8 cellular contexts compared by ENCODE assay signal in genomic region chr3:42804113-42804830, GRCh38. TPM values are rescaled to one million over a fixed set of nuclear protein-coding genes. Genes with fewer than 3 reads are reported as not detected.
DNase-seq lines count a peak whose midpoint lies in the region; ATAC-seq lines count a peak whose summit lies in the region.

Gene HIGD1A, minus strand, starts transcription at chr3:42804490. Its CDS starts 10,237 bp downstream, at chr3:42794253.

- peak within 1 kb of the TSS; percentile 90 for H3K9ac ChIP-seq in BLaER1

- H3K27me3 ChIP-seq in BLaER1 = no peaks in the 10 kb centered on the region

- H3K9me3 Mint-ChIP-seq in activated CD4-positive, alpha-beta T cell treated with anti-CD3 and anti-CD28 coated beads, Interleukin-2, amount 10 ng/mL, durations not matched to agents 7 days and 5 days = no peaks in the 10 kb centered on the region

- H3K4me1 Mint-ChIP-seq in activated CD4-positive, alpha-beta T cell treated with anti-CD3 and anti-CD28 coated beads, Interleukin-2, amount 10 ng/mL, durations not matched to agents 7 days and 5 days = peaks cover 46% of the 10 kb centered on the region

- H3K36me3 Mint-ChIP-seq in activated CD4-positive, alpha-beta T cell treated with anti-CD3 and anti-CD28 coated beads, Interleukin-2, amount 10 ng/mL, durations not matched to agents 7 days and 5 days (ENCODE audit: low read depth) = peaks cover 16% of the 10 kb centered on the region

- H3K4me1 ChIP-seq in BLaER1 = peaks cover 50% of the 10 kb centered on the region

- peak within 1 kb of the TSS; percentile 84 for H3K27ac ChIP-seq in BLaER1

- CTCF ChIA-PET in activated CD4-positive, alpha-beta T cell treated with anti-CD3 and anti-CD28 coated beads, Interleukin-2, amount 10 ng/mL, durations not matched to agents 7 days and 5 days (lab: Charles Lee) = interaction anchor here (0.5 to 1.4 kb wide), 6 partner anchors 8 to 246 kb away, joined by 3 to 5 read pairs (median 3); no protein-coding TSS in a partner anchor

- H3K4me2 ChIP-seq in BLaER1 = peak within 1 kb of the TSS; percentile 95

- peaks cover 31% of the 10 kb centered on the region for H3K27me3 Mint-ChIP-seq in activated CD4-positive, alpha-beta T cell treated with anti-CD3 and anti-CD28 coated beads, Interleukin-2, amount 10 ng/mL, durations not matched to agents 7 days and 5 days

- H3K4me3 ChIP-seq in BLaER1 = peak within 1 kb of the TSS; percentile 83

- peaks cover 47% of the 10 kb centered on the region for H4K20me1 ChIP-seq in BLaER1

- ATAC-seq in GM19328 (IDR thresholded peaks at IDR 0.05; ENCODE audit: unreplicated experiment) (peak; percentile 98), HG03520 (IDR thresholded peaks at IDR 0.05; ENCODE audit: unreplicated experiment) (peak; percentile 98)

- DNase-seq in NCI-H69 (lab: John Stamatoyannopoulos, UW) (peak; percentile 95), cortex of kidney (lab: John Stamatoyannopoulos, UW) (peak; percentile 75), left kidney (ENCODE audit: low read depth, low spot score) (peak; percentile 99)
- DNase-seq in activated CD4-positive, alpha-beta T cell treated with anti-CD3 and anti-CD28 coated beads, Interleukin-2, amount 10 ng/mL, durations not matched to agents 7 days and 5 days = peak; percentile 95
- peak; percentile 94 to 95 for DNase-seq in stimulated activated CD4-positive, alpha-beta T cell treated with anti-CD3 and anti-CD28 coated beads, Interleukin-2, amount 100 ng/mL, for 24 hours

- H3K27ac Mint-ChIP-seq in activated CD4-positive, alpha-beta T cell treated with anti-CD3 and anti-CD28 coated beads, Interleukin-2, amount 10 ng/mL, durations not matched to agents 7 days and 5 days = peak within 1 kb of the TSS; percentile 95

- H3K4me3 Mint-ChIP-seq in activated CD4-positive, alpha-beta T cell treated with anti-CD3 and anti-CD28 coated beads, Interleukin-2, amount 10 ng/mL, durations not matched to agents 7 days and 5 days = peak within 1 kb of the TSS; percentile 96

- H3K9me3 ChIP-seq in BLaER1 = no peaks in the 10 kb centered on the region

- no peaks in the 10 kb centered on the region for H3K36me3 ChIP-seq in BLaER1

- POLR2A ChIA-PET in activated CD4-positive, alpha-beta T cell treated with anti-CD3 and anti-CD28 coated beads, Interleukin-2, amount 10 ng/mL, durations not matched to agents 7 days and 5 days (lab: Charles Lee) = interaction anchor here (0.6 kb wide), 1 partner anchor 556 kb away, joined by 3 read pairs; no protein-coding TSS in a partner anchor

RNA-seq across cellular contexts. Expression of gene HIGD1A, which starts in this region (rescaled TPM):
- total RNA-seq in activated CD4-positive, alpha-beta T cell treated with anti-CD3 and anti-CD28 coated beads, Interleukin-2, amount 10 ng/mL, durations not matched to agents 7 days and 5 days = 10 to 100 TPM; 51.6 to 72.1 TPM

Comparison
In these comparisons a context has a peak if more than half of its experiments do, and no peak if none do; other contexts are left out.
1. Peak in every context shown above with its lines: DNase-seq, ATAC-seq, H3K4me3 ChIP-seq and H3K27ac ChIP-seq.